Comparison of ENCODE assay signal across 11 cellular contexts in the genomic region with DNA sequence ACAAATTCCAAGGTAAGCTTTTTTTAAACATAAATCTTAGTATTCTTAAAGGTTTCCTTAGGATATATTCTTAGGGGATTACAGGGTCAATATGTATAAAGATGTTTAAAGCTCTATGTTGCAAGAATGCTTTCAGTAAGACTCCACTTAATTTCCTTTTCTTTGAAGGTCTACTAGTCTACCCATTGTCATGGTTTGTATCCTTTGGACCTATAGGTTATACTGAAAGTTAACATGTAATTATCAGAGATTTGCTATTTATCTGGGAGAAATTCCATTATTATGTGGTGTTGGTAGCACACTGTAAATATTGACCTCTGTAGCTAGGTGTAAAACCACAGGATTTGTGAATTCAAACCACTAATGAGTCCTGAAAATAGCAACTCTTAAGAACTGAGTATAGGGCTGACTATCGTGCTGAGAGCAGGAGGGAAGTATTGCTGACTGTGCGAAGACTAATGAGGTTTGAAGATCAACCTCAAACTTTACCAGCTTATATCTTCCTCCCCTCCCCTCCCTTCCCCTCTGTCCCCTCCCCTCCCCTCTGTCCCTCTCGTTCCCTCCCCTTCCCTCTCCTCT.
DNase-seq lines count a peak whose midpoint lies in the region; ATAC-seq and TF ChIP-seq lines count a peak whose summit lies in the region.
"Had no signal": no experiment of that assay in that cellular context is flagged by ENCODE, and none has a peak within 500 bp of the region (broad histone marks: within the 10 kb centered on the region; RNA-seq: fewer than 3 reads in every experiment).

No MANE protein-coding gene starts in this region.

- ATAC-seq in GM18867 (IDR thresholded peaks at IDR 0.05; ENCODE audit: unreplicated experiment) = peak; percentile 96
- ATAC-seq in GM21528 (IDR thresholded peaks at IDR 0.05; ENCODE audit: low FRiP score, unreplicated experiment) = peak; percentile 76
- peak; percentile 92 for ATAC-seq in HG03442 (IDR thresholded peaks at IDR 0.05; ENCODE audit: unreplicated experiment)
- ATAC-seq in lower lobe of right lung = peak; percentile 64 to 72
- no peak for ATAC-seq in gastroesophageal sphincter

- H3K27ac ChIP-seq in lower lobe of right lung (no peak overlapping the region), gastroesophageal sphincter (no peak overlapping the region), left ventricle myocardium inferior (replicated peaks) (no peak overlapping the region)

- WGBS in gastroesophageal sphincter (ENCODE audit: low coverage in 1 of 2), 2 donors = 71 to 76% methylated on average over 3 of the region's 3 CpGs

- no peak for TF ChIP-seq POLR2A in gastroesophageal sphincter (IDR thresholded peaks at IDR 0.05)

- H3K27me3 Mint-ChIP-seq in HFFc6 (ENCODE audit: insufficient read depth) = no peaks in the 10 kb centered on the region; the same call in 1 of the 2 replicates
- H3K27me3 Mint-ChIP-seq in Calu3 (ENCODE audit: unreplicated experiment) = peaks cover 45% of the 10 kb centered on the region
- H3K27me3 Mint-ChIP-seq: activated naive CD8-positive, alpha-beta T cell; T-cell had no signal

- no peak overlapping the region for H3K4me3 ChIP-seq in lower lobe of right lung
- no peak overlapping the region for H3K4me3 ChIP-seq in gastroesophageal sphincter
- no peak overlapping the region for H3K4me3 ChIP-seq in left ventricle myocardium inferior

- no peak overlapping the region for H3K4me3 Mint-ChIP-seq in HFFc6
- H3K4me3 Mint-ChIP-seq in Calu3 (ENCODE audit: low read depth, unreplicated experiment) = no peak overlapping the region
- H3K4me3 Mint-ChIP-seq: activated naive CD8-positive, alpha-beta T cell; T-cell had no signal

- DNase-seq in lower lobe of right lung (no peak), HFFc6 (no peak), left ventricle myocardium inferior (no peak), Calu3 (no peak)
- DNase-seq: NCI-H1092, T-cell had no signal

- no peak overlapping the region for H3K27ac Mint-ChIP-seq in HFFc6
- H3K27ac Mint-ChIP-seq in Calu3 (ENCODE audit: unreplicated experiment) = no peak overlapping the region
- H3K27ac Mint-ChIP-seq: activated naive CD8-positive, alpha-beta T cell; T-cell had no signal

- CTCF ChIA-PET in Calu3 (lab: Charles Lee) = no interaction called here

- TF ChIP-seq CTCF in lower lobe of right lung (IDR thresholded peaks at IDR 0.05) (no peak), gastroesophageal sphincter (IDR thresholded peaks at IDR 0.05) (no peak), HFFc6 (IDR thresholded peaks at IDR 0.05) (no peak), left ventricle myocardium inferior (IDR thresholded peaks at IDR 0.05; ENCODE audit: borderline replicate concordance) (no peak), Calu3 (IDR thresholded peaks at IDR 0.05; ENCODE audit: unreplicated experiment) (no peak)

- H3K27me3 ChIP-seq in lower lobe of right lung (ENCODE audit: low read depth) = no peaks in the 10 kb centered on the region
- no peaks in the 10 kb centered on the region for H3K27me3 ChIP-seq in gastroesophageal sphincter
- no peaks in the 10 kb centered on the region for H3K27me3 ChIP-seq in left ventricle myocardium inferior (ENCODE audit: low read depth)

- no peak for TF ChIP-seq EP300 in gastroesophageal sphincter (IDR thresholded peaks at IDR 0.05)

- intact Hi-C loops in lower lobe of right lung (cut with DNase I) (no loop called here), left ventricle myocardium inferior (cut with micrococcal nuclease) (no loop called here), Calu3 (cut with micrococcal nuclease; ENCODE audit: unreplicated experiment) (no loop called here)

- H3K36me3 ChIP-seq in lower lobe of right lung = no peaks in the 10 kb centered on the region
- no peaks in the 10 kb centered on the region for H3K36me3 ChIP-seq in gastroesophageal sphincter
- H3K36me3 ChIP-seq in left ventricle myocardium inferior = no peaks in the 10 kb centered on the region

- H3K4me1 Mint-ChIP-seq in HFFc6 (ENCODE audit: low read depth) = no peaks in the 10 kb centered on the region
- no peaks in the 10 kb centered on the region for H3K4me1 Mint-ChIP-seq in Calu3 (ENCODE audit: low read depth, unreplicated experiment)

- H3K4me1 ChIP-seq in lower lobe of right lung (no peaks in the 10 kb centered on the region), gastroesophageal sphincter (no peaks in the 10 kb centered on the region), left ventricle myocardium inferior (peaks cover 16% of the 10 kb centered on the region)

- H3K9me3 Mint-ChIP-seq in HFFc6 (peaks cover 14% of the 10 kb centered on the region), Calu3 (ENCODE audit: low read depth, unreplicated experiment) (no peaks in the 10 kb centered on the region)
- H3K9me3 Mint-ChIP-seq: T-cell had no signal

- BruUV-seq in Calu3 (replicated peaks; lab: Mats Ljungman, UMichigan) = no TSS peak

- H3K9me3 ChIP-seq in lower lobe of right lung (no peaks in the 10 kb centered on the region), gastroesophageal sphincter (no peaks in the 10 kb centered on the region), left ventricle myocardium inferior (replicated peaks) (no peaks in the 10 kb centered on the region)

- H3K36me3 Mint-ChIP-seq in HFFc6 (ENCODE audit: low read depth) (no peaks in the 10 kb centered on the region), Calu3 (ENCODE audit: insufficient read depth, unreplicated experiment) (no peaks in the 10 kb centered on the region)
- H3K36me3 Mint-ChIP-seq: activated naive CD8-positive, alpha-beta T cell; T-cell had no signal
